ENCODE assay signal across 8 cellular contexts in genomic region chr16:80931985-80932720, GRCh38.
A peak's percentile ranks its signal among the peaks of the same experiment; 100 is the strongest.
DNase-seq lines count a peak whose midpoint lies in the region; ATAC-seq and TF ChIP-seq lines count a peak whose summit lies in the region.

No MANE protein-coding gene starts in this region.

- H3K36me3 Mint-ChIP-seq in activated naive CD8-positive, alpha-beta T cell treated with anti-CD3 and anti-CD28 coated beads, Interleukin-2, amount 50 U/mL, for 24 hours (ENCODE audit: low read depth), result no peaks in the 10 kb centered on the region

- WGBS in HUES64, result 4% methylated on average over 63 of the region's 63 CpGs

- H3K27me3 ChIP-seq in HUES64 (ENCODE audit: insufficient read depth, low read length) (peaks cover 38% of the 10 kb centered on the region), cardiac muscle cell (peaks cover 47% of the 10 kb centered on the region)

- no peak overlapping the region for H3K27ac Mint-ChIP-seq in activated naive CD8-positive, alpha-beta T cell treated with anti-CD3 and anti-CD28 coated beads, Interleukin-2, amount 50 U/mL, for 24 hours

- H3K4me1 Mint-ChIP-seq in activated naive CD8-positive, alpha-beta T cell treated with anti-CD3 and anti-CD28 coated beads, Interleukin-2, amount 50 U/mL, for 24 hours, result peaks cover 8% of the 10 kb centered on the region

- no peaks in the 10 kb centered on the region for H3K9me3 Mint-ChIP-seq in activated naive CD8-positive, alpha-beta T cell treated with anti-CD3 and anti-CD28 coated beads, Interleukin-2, amount 50 U/mL, for 24 hours

- ATAC-seq in activated naive CD8-positive, alpha-beta T cell treated with anti-CD3 and anti-CD28 coated beads, Interleukin-2, amount 50 U/mL, for 24 hours, result peak; percentile 70
- no peak for ATAC-seq in HG03469 (IDR thresholded peaks at IDR 0.05; ENCODE audit: unreplicated experiment)

- no peak for TF ChIP-seq CTCF in cardiac muscle cell (IDR thresholded peaks at IDR 0.05; ENCODE audit: low read depth, low read length)

- no peaks in the 10 kb centered on the region for H3K9me3 ChIP-seq in HUES64 (ENCODE audit: insufficient read depth, low read depth, low read length)
- no peaks in the 10 kb centered on the region for H3K9me3 ChIP-seq in cardiac muscle cell (ENCODE audit: low read depth)

- DNase-seq in D341Med (ENCODE audit: low spot score) (peak; percentile 32), cardiac muscle cell (ENCODE audit: low read depth in 1 of 2, low spot score in 1 of 2) (peak; percentile 62 to 91), nucleus accumbens (lab: John Stamatoyannopoulos, UW) (peak in 53 of 56 donors; percentile 4 to 84 (median 58)), SKM-1 treated with dmso at 0.1 percent for 144 hours (lab: John Stamatoyannopoulos, UW; ENCODE audit: unreplicated experiment) (no peak), NOMO-1 (lab: John Stamatoyannopoulos, UW; ENCODE audit: unreplicated experiment in 2 of 2) (no peak)
- peak; percentile 29 for DNase-seq in activated naive CD8-positive, alpha-beta T cell treated with anti-CD3 and anti-CD28 coated beads, Interleukin-2, amount 50 U/mL, for 24 hours

- peaks cover 52% of the 10 kb centered on the region for H3K27me3 Mint-ChIP-seq in activated naive CD8-positive, alpha-beta T cell treated with anti-CD3 and anti-CD28 coated beads, Interleukin-2, amount 50 U/mL, for 24 hours

- H3K4me3 Mint-ChIP-seq in activated naive CD8-positive, alpha-beta T cell treated with anti-CD3 and anti-CD28 coated beads, Interleukin-2, amount 50 U/mL, for 24 hours, result peak overlapping the region; percentile 63

- H3K4me1 ChIP-seq in HUES64 (ENCODE audit: insufficient read depth, low read length), result no peaks in the 10 kb centered on the region
- no peaks in the 10 kb centered on the region for H3K4me1 ChIP-seq in cardiac muscle cell (ENCODE audit: low read depth)

- peak overlapping the region; percentile 64 for H3K4me3 ChIP-seq in HUES64 (ENCODE audit: low read length)
- H3K4me3 ChIP-seq in cardiac muscle cell, result peak overlapping the region; percentile 24

- H3K9ac ChIP-seq in HUES64 (ENCODE audit: low read depth, low read length), result 0 out of 2 replicates have a peak overlapping the region, but pooled peaks have one; percentile 24

- H3K36me3 ChIP-seq in HUES64 (ENCODE audit: insufficient read depth, low read length), result no peaks in the 10 kb centered on the region
- no peaks in the 10 kb centered on the region for H3K36me3 ChIP-seq in cardiac muscle cell

- no peak overlapping the region for H3K27ac ChIP-seq in HUES64 (ENCODE audit: low read depth, low read length)
- H3K27ac ChIP-seq in cardiac muscle cell, result no peak overlapping the region

Comparison
In these comparisons a context has a peak if more than half of its experiments do, and no peak if none do; other contexts are left out.
1. DNase-seq: peak in D341Med (single experiment), activated naive CD8-positive, alpha-beta T cell treated with anti-CD3 and anti-CD28 coated beads, Interleukin-2, amount 50 U/mL, for 24 hours (single experiment), cardiac muscle cell (2 of 2) and nucleus accumbens (53 of 56); none in SKM-1 treated with dmso at 0.1 percent for 144 hours (single experiment) and NOMO-1 (0 of 2).